In the genomic region with DNA sequence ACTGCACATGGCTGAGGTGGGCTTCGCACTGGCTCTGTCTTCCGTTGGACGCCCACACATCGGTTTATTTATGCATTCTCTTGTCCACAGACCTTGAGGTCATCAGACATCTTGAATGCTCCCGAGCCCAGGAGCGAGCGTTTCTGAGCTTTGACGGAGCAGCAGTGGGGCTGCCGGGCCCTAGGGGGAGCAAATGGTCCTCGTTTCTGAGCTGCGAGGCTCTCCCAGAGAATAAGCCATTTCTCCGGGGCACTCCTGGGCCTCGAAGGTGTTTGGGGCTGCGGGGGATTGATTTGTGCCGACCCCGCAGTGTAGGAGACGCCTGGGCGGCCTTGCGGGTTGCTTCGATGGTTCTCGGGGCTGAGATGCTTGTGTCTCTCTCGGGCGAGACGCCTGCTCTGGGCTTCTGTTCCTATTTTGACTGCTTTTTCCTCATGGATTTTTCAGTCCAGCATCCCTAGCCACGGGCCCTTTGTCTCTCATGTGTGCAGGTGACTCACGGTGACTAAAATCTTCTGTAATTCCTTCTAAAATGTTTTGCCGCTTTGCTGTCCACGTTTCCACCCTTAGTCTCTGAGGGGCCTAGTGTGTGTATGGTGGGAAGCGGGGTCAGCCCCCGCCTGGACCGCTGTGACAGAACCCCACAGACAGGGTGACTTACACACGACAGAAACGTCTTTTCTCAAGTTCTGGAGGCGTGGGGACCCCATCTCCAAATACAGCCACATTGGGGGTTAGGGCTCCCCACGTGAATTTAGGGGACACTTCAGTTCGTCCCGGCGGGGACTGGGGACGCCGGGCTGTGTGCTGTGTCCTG, we compare ENCODE assay signal across 8 cellular contexts.
A peak's percentile ranks its signal among the peaks of the same experiment; 100 is the strongest.
DNase-seq lines count a peak whose midpoint lies in the region; ATAC-seq, FAIRE-seq and TF ChIP-seq lines count a peak whose summit lies in the region.

No MANE protein-coding gene starts in this region.

- H3K9me3 Mint-ChIP-seq in T-helper 1 cell treated with Interleukin-12 subunit alpha and Interleukin-12 subunit beta and Interleukin-4 antibody, amounts not matched to agents 30 μg/mL and 1 μg/mL, for 36 hours: no peaks in the 10 kb centered on the region

- peaks cover 54% of the 10 kb centered on the region for H3K4me1 ChIP-seq in HepG2 (ENCODE audit: insufficient read depth, low read length)

- peak overlapping the region; percentile 77 for H3K27ac Mint-ChIP-seq in T-helper 1 cell treated with Interleukin-12 subunit alpha and Interleukin-12 subunit beta and Interleukin-4 antibody, amounts not matched to agents 30 μg/mL and 1 μg/mL, for 36 hours

- no TSS peak for BruUV-seq in HepG2 (replicated peaks; lab: Mats Ljungman, UMichigan)

- TF ChIP-seq EP300 in HepG2 (IDR thresholded peaks at IDR 0.05; ENCODE audit: low read depth in 2 of 2, low read length in 2 of 2) (no peak), HepG2 (CRISPR knock-in tag; IDR thresholded peaks at IDR 0.05; ENCODE audit: borderline replicate concordance) (no peak)

- no peaks in the 10 kb centered on the region for H4K20me1 ChIP-seq in HepG2 (ENCODE audit: insufficient read depth, low read length)

- peaks cover 15% of the 10 kb centered on the region for H3K79me2 ChIP-seq in HepG2 (ENCODE audit: insufficient read depth, low read length)

- FAIRE-seq in HepG2 (lab: Jason Lieb, UNC): no peak

- peak overlapping the region; percentile 19 for H3K27ac ChIP-seq in HepG2 (ENCODE audit: extremely low read length, insufficient read depth, low read length)
- peak overlapping the region; percentile 84 for H3K27ac ChIP-seq in substantia nigra (ENCODE audit: low read depth, low read length, poor library complexity, severe bottlenecking)

- intact Hi-C loops in HepG2 (cut with micrococcal nuclease; ENCODE audit: unreplicated experiment): loop anchor here (1.0 kb wide), 1 partner anchor 42 kb away; no protein-coding TSS in a partner anchor

- H3K9ac ChIP-seq in HepG2 (ENCODE audit: insufficient read depth, low read depth, low read length): no peak overlapping the region

- peak; percentile 64 for TF ChIP-seq RAD21 in HepG2 (CRISPR knock-in tag; IDR thresholded peaks at IDR 0.05)

- ATAC-seq in HepG2 (0 out of 3 replicates have a peak, but pooled peaks have one; percentile 12), left lobe of liver (no peak), HG02642 (IDR thresholded peaks at IDR 0.05; ENCODE audit: poor library complexity, unreplicated experiment) (no peak)

- no peak overlapping the region for H3K4me2 ChIP-seq in HepG2 (ENCODE audit: low read depth, low read length)

- H3K4me3 ChIP-seq in choroid plexus epithelial cell (ENCODE audit: low read depth, low read length): peak overlapping the region; percentile 54
- no peak overlapping the region for H3K4me3 ChIP-seq in HepG2 (replicated peaks in 1 of 3; ENCODE audit: insufficient read depth in 1 of 3, low read depth in 2 of 3, low read length in 3 of 3)

- H3K27me3 ChIP-seq in HepG2 (ENCODE audit: control insufficient read depth in 1 of 2, insufficient read depth in 2 of 2, low read length in 2 of 2): no peaks in the 10 kb centered on the region

- no peak overlapping the region for H2AFZ ChIP-seq in HepG2 (ENCODE audit: low read length)

- CTCF ChIA-PET in HepG2 (lab: Yijun Ruan, JAX; ENCODE audit: low intra/inter-chr PET ratio, low total read pairs): no interaction called here

- in situ Hi-C loops in HepG2 (cut with HindIII; ENCODE audit: extremely low pct_ligation_motif_present, low pct_unique_long_range_greater_than_20kb): no loop called here

- peaks cover 0 to 9% of the 10 kb centered on the region in 2 experiments; a peak in 2 of 5 replicates for H3K36me3 ChIP-seq in HepG2 (replicated peaks in 1 of 2; ENCODE audit: control insufficient read depth in 1 of 2, insufficient read depth in 2 of 2, low read length in 2 of 2)

- 89% methylated on average over 28 of the region's 40 CpGs for WGBS in HepG2 (ENCODE audit: low lambda C conversion rate)

- H3K36me3 Mint-ChIP-seq in T-helper 1 cell treated with Interleukin-12 subunit alpha and Interleukin-12 subunit beta and Interleukin-4 antibody, amounts not matched to agents 30 μg/mL and 1 μg/mL, for 36 hours (ENCODE audit: low read depth): no peaks in the 10 kb centered on the region

- peaks cover 6% of the 10 kb centered on the region for H3K4me1 Mint-ChIP-seq in T-helper 1 cell treated with Interleukin-12 subunit alpha and Interleukin-12 subunit beta and Interleukin-4 antibody, amounts not matched to agents 30 μg/mL and 1 μg/mL, for 36 hours (ENCODE audit: low read depth)

- DNase-seq in T-helper 1 cell (no peak), RKO (ENCODE audit: low spot score) (peak; percentile 95), choroid plexus epithelial cell (ENCODE audit: low read depth) (peak; percentile 80), HepG2 (ENCODE audit: low spot score) (peak; percentile 26), substantia nigra (lab: John Stamatoyannopoulos, UW) (peak in 18 of 49 donors; percentile 14 to 59 (median 32)), left lobe of liver (ENCODE audit: low spot score) (no peak)

- peak overlapping the region; percentile 81 for H3K4me3 Mint-ChIP-seq in T-helper 1 cell treated with Interleukin-12 subunit alpha and Interleukin-12 subunit beta and Interleukin-4 antibody, amounts not matched to agents 30 μg/mL and 1 μg/mL, for 36 hours

- TF ChIP-seq CTCF in choroid plexus epithelial cell (conservative IDR thresholded peaks at IDR 0.05; ENCODE audit: low read depth, low read length) (peak; percentile 81), HepG2 (CRISPR knock-in tag; IDR thresholded peaks at IDR 0.05) (peak; percentile 70)

- POLR2A ChIA-PET in HepG2 (lab: Yijun Ruan, JAX): no interaction called here

- no peaks in the 10 kb centered on the region for H3K9me3 ChIP-seq in HepG2 (ENCODE audit: low read length)

- TF ChIP-seq POLR2A in HepG2 (IDR thresholded peaks at IDR 0.05; ENCODE audit: insufficient read depth in 1 of 2, low read depth in 2 of 2, low read length in 2 of 2): no peak

- no peaks in the 10 kb centered on the region for H3K27me3 Mint-ChIP-seq in T-helper 1 cell treated with Interleukin-12 subunit alpha and Interleukin-12 subunit beta and Interleukin-4 antibody, amounts not matched to agents 30 μg/mL and 1 μg/mL, for 36 hours (ENCODE audit: low read depth)

TF ChIP-seq in HepG2, 621 proteins besides CTCF, POLR2A, EP300 and RAD21 (continues in another document):
- TF ChIP-seq ZNF879 (CRISPR knock-in tag; IDR thresholded peaks at IDR 0.05): no peak
- TF ChIP-seq ZNF207 (IDR thresholded peaks at IDR 0.05; ENCODE audit: borderline replicate concordance): no peak
- peak; percentile 51 for TF ChIP-seq PRPF4 (IDR thresholded peaks at IDR 0.05; ENCODE audit: low read depth, low read length, poor library complexity, severe bottlenecking)
- TF ChIP-seq, protein P1, sequence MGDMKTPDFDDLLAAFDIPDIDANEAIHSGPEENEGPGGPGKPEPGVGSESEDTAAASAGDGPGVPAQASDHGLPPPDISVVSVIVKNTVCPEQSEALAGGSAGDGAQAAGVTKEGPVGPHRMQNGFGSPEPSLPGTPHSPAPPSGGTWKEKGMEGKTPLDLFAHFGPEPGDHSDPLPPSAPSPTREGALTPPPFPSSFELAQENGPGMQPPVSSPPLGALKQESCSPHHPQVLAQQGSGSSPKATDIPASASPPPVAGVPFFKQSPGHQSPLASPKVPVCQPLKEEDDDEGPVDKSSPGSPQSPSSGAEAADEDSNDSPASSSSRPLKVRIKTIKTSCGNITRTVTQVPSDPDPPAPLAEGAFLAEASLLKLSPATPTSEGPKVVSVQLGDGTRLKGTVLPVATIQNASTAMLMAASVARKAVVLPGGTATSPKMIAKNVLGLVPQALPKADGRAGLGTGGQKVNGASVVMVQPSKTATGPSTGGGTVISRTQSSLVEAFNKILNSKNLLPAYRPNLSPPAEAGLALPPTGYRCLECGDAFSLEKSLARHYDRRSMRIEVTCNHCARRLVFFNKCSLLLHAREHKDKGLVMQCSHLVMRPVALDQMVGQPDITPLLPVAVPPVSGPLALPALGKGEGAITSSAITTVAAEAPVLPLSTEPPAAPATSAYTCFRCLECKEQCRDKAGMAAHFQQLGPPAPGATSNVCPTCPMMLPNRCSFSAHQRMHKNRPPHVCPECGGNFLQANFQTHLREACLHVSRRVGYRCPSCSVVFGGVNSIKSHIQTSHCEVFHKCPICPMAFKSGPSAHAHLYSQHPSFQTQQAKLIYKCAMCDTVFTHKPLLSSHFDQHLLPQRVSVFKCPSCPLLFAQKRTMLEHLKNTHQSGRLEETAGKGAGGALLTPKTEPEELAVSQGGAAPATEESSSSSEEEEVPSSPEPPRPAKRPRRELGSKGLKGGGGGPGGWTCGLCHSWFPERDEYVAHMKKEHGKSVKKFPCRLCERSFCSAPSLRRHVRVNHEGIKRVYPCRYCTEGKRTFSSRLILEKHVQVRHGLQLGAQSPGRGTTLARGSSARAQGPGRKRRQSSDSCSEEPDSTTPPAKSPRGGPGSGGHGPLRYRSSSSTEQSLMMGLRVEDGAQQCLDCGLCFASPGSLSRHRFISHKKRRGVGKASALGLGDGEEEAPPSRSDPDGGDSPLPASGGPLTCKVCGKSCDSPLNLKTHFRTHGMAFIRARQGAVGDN (CRISPR knock-in tag; IDR thresholded peaks at IDR 0.05): peak; percentile 38
- no peak for TF ChIP-seq ZNF546 (CRISPR knock-in tag; conservative IDR thresholded peaks at IDR 0.05)
- TF ChIP-seq SP5 (CRISPR knock-in tag; IDR thresholded peaks at IDR 0.05; ENCODE audit: borderline replicate concordance, low read depth): no peak
- TF ChIP-seq ZBTB38 (CRISPR knock-in tag; IDR thresholded peaks at IDR 0.05): peak; percentile 80; the same call in 1 of the 2 replicates
- TF ChIP-seq, protein P2, sequence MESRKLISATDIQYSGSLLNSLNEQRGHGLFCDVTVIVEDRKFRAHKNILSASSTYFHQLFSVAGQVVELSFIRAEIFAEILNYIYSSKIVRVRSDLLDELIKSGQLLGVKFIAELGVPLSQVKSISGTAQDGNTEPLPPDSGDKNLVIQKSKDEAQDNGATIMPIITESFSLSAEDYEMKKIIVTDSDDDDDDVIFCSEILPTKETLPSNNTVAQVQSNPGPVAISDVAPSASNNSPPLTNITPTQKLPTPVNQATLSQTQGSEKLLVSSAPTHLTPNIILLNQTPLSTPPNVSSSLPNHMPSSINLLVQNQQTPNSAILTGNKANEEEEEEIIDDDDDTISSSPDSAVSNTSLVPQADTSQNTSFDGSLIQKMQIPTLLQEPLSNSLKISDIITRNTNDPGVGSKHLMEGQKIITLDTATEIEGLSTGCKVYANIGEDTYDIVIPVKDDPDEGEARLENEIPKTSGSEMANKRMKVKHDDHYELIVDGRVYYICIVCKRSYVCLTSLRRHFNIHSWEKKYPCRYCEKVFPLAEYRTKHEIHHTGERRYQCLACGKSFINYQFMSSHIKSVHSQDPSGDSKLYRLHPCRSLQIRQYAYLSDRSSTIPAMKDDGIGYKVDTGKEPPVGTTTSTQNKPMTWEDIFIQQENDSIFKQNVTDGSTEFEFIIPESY (CRISPR knock-in tag; IDR thresholded peaks at IDR 0.05): peak; percentile 8; the same call in 1 of the 2 replicates
- TF ChIP-seq SMC3 (IDR thresholded peaks at IDR 0.05; ENCODE audit: low read length): 0 out of 2 replicates have a peak, but pooled peaks have one; percentile 8
- TF ChIP-seq ZNF749 (CRISPR knock-in tag; IDR thresholded peaks at IDR 0.05; ENCODE audit: borderline replicate concordance): no peak
- no peak for TF ChIP-seq NFIB (CRISPR knock-in tag; IDR thresholded peaks at IDR 0.05; ENCODE audit: borderline replicate concordance)
- TF ChIP-seq STAG1 (CRISPR knock-in tag; IDR thresholded peaks at IDR 0.05): peak; percentile 51

Comparison
In these comparisons a context has a peak if more than half of its experiments do, and no peak if none do; other contexts are left out.
1. DNase-seq: peak in RKO (single experiment), choroid plexus epithelial cell (single experiment) and HepG2 (single experiment); none in T-helper 1 cell (0 of 5) and left lobe of liver (single experiment).